In the genomic region with DNA sequence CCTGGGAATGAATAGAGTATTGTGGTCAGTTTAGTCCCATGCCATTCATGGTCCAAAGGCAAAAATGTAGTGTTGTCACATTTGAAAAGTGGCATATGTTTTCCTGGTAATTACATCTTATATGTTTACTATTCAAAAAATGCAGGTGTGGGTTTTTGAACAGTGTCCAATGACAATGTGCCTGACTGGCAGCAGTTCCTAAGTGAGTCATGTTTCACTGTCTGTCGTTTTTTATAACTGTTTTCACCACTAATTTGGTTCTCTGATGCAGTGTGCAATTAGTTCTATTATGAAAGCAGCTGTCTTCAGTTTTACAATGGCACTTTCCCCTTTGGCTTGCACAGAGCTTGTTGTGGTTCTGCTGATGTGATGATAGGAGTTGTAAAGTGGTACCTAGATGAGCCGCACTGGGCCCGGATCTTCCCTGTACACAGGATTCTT, we compare ENCODE assay signal across 13 cellular contexts.
A peak's percentile ranks its signal among the peaks of the same experiment; 100 is the strongest.
DNase-seq lines count a peak whose midpoint lies in the region; ATAC-seq and TF ChIP-seq lines count a peak whose summit lies in the region.
"Had no signal": no experiment of that assay in that cellular context is flagged by ENCODE, and none has a peak within 500 bp of the region (broad histone marks: within the 10 kb centered on the region; RNA-seq: fewer than 3 reads in every experiment).

No MANE protein-coding gene starts in this region.

- no peak overlapping the region for H3K4me3 ChIP-seq in epithelial cell of esophagus (ENCODE audit: low read length)
- no peak overlapping the region for H3K4me3 ChIP-seq in GM23248
- H3K4me3 ChIP-seq in naive thymus-derived CD4-positive, alpha-beta T cell (ENCODE audit: low read length): no peak overlapping the region

- H3K27me3 ChIP-seq in GM23248 (replicated peaks; ENCODE audit: insufficient read depth): no peaks in the 10 kb centered on the region
- H3K27me3 ChIP-seq in naive thymus-derived CD4-positive, alpha-beta T cell (ENCODE audit: control insufficient read depth in 2 of 2, insufficient read depth in 2 of 2, low read length in 2 of 2): peaks cover 0 to 3% of the 10 kb centered on the region in 2 donors

- DNase-seq in DMS153 (lab: John Stamatoyannopoulos, UW) (peak; percentile 89), NCI-H1694 treated with DMSO at 0.1 percent for 48 hours (lab: John Stamatoyannopoulos, UW) (peak; percentile 94), NCI-H748 treated with DMSO at 0.1 percent for 48 hours (lab: John Stamatoyannopoulos, UW) (peak; percentile 98), epithelial cell of esophagus (ENCODE audit: low read depth) (peak; percentile 55), GM23248 (no peak), Right ventricle myocardium superior (no peak), GOT3 (lab: John Stamatoyannopoulos, UW) (no peak)
- DNase-seq in naive thymus-derived CD4-positive, alpha-beta T cell: no peak
- DNase-seq: activated T-cell treated with anti-CD3 and anti-CD28 coated beads, Interleukin-2, amount 50 U/mL, for 24 hours; AML-193; aorta; foreskin fibroblast; stimulated activated naive CD4-positive, alpha-beta T cell had no signal

- H3K27ac Mint-ChIP-seq in naive thymus-derived CD4-positive, alpha-beta T cell: no peak overlapping the region
- H3K27ac Mint-ChIP-seq: activated T-cell treated with anti-CD3 and anti-CD28 coated beads, Interleukin-2, amount 50 U/mL, for 24 hours had no signal

- H3K4me1 ChIP-seq in GM23248 (ENCODE audit: insufficient read depth): no peaks in the 10 kb centered on the region
- H3K4me1 ChIP-seq in naive thymus-derived CD4-positive, alpha-beta T cell (ENCODE audit: control insufficient read depth in 2 of 2, insufficient read depth in 2 of 2, low read length in 2 of 2): no peaks in the 10 kb centered on the region

- no peaks in the 10 kb centered on the region for H4K20me1 ChIP-seq in GM23248 (ENCODE audit: insufficient read depth)

- H3K79me2 ChIP-seq in GM23248 (ENCODE audit: insufficient read depth): no peaks in the 10 kb centered on the region

- TF ChIP-seq CTCF in epithelial cell of esophagus (IDR thresholded peaks at IDR 0.05; ENCODE audit: insufficient read depth, low read depth, low read length, missing control alignments): no peak

- H3K9me3 Mint-ChIP-seq in naive thymus-derived CD4-positive, alpha-beta T cell: peaks cover 0 to 6% (median 4%) of the 10 kb centered on the region in 11 donors
- H3K9me3 Mint-ChIP-seq: activated T-cell treated with anti-CD3 and anti-CD28 coated beads, Interleukin-2, amount 50 U/mL, for 24 hours had no signal

- no peak overlapping the region for H3K4me3 Mint-ChIP-seq in naive thymus-derived CD4-positive, alpha-beta T cell
- H3K4me3 Mint-ChIP-seq: activated T-cell treated with anti-CD3 and anti-CD28 coated beads, Interleukin-2, amount 50 U/mL, for 24 hours had no signal

- H3K4me1 Mint-ChIP-seq in naive thymus-derived CD4-positive, alpha-beta T cell: no peaks in the 10 kb centered on the region

- H3K36me3 ChIP-seq in GM23248 (ENCODE audit: low read depth): no peaks in the 10 kb centered on the region
- H3K36me3 ChIP-seq in naive thymus-derived CD4-positive, alpha-beta T cell (ENCODE audit: control insufficient read depth in 2 of 3, insufficient read depth in 3 of 3, low read length in 3 of 3): no peaks in the 10 kb centered on the region

- H3K9me2 ChIP-seq in GM23248 (ENCODE audit: insufficient read depth): no peaks in the 10 kb centered on the region

- no peak for ATAC-seq in Right ventricle myocardium superior (ENCODE audit: poor library complexity)
- ATAC-seq in naive thymus-derived CD4-positive, alpha-beta T cell: no peak

- no peak overlapping the region for H3K9ac ChIP-seq in GM23248

- in situ Hi-C loops in GM23248 (cut with MboI): no loop called here

- H3F3A ChIP-seq in GM23248 (ENCODE audit: insufficient read depth): no peaks in the 10 kb centered on the region

- no peaks in the 10 kb centered on the region for H3K36me3 Mint-ChIP-seq in naive thymus-derived CD4-positive, alpha-beta T cell

- WGBS in GM23248 (ENCODE audit: low coverage in 1 of 2, low lambda C conversion rate in 2 of 2, missing lambda C conversion rate in 2 of 2), 2 experiments: 28 to 50% methylated on average over 3 of the region's 3 CpGs

- H3K27ac ChIP-seq in GM23248: no peak overlapping the region
- no peak overlapping the region for H3K27ac ChIP-seq in naive thymus-derived CD4-positive, alpha-beta T cell (ENCODE audit: low read depth, low read length)

- H3K4me2 ChIP-seq in GM23248 (ENCODE audit: unreplicated experiment): no peak overlapping the region

- H2AFZ ChIP-seq in GM23248: no peak overlapping the region

- POLR2A ChIA-PET in naive thymus-derived CD4-positive, alpha-beta T cell (lab: Charles Lee): no interaction called here

- intact Hi-C loops in Right ventricle myocardium superior (cut with DNase I): no loop called here
- intact Hi-C loops in naive thymus-derived CD4-positive, alpha-beta T cell (cut with micrococcal nuclease): no loop called here

- H3K27me3 Mint-ChIP-seq in naive thymus-derived CD4-positive, alpha-beta T cell: peaks cover 0 to 25% (median 13%) of the 10 kb centered on the region in 5 donors

- CTCF ChIA-PET in naive thymus-derived CD4-positive, alpha-beta T cell (lab: Charles Lee): no interaction called here

- H3K9me3 ChIP-seq in GM23248 (ENCODE audit: low read depth): no peaks in the 10 kb centered on the region
- no peaks in the 10 kb centered on the region for H3K9me3 ChIP-seq in naive thymus-derived CD4-positive, alpha-beta T cell (ENCODE audit: control insufficient read depth in 2 of 3, low read length in 3 of 3)

Comparison
In these comparisons a context has a peak if more than half of its experiments do, and no peak if none do; other contexts are left out.
1. DNase-seq: peak in DMS153 (single experiment), NCI-H1694 treated with DMSO at 0.1 percent for 48 hours (single experiment), NCI-H748 treated with DMSO at 0.1 percent for 48 hours (single experiment) and epithelial cell of esophagus (single experiment); none in GM23248 (single experiment), Right ventricle myocardium superior (single experiment), naive thymus-derived CD4-positive, alpha-beta T cell (0 of 9) and GOT3 (single experiment).